ENCODE assay signal across 1 cellular context in genomic region chr19:10228925-10229324, GRCh38.
A peak's percentile ranks its signal among the peaks of the same experiment; 100 is the strongest.
TF ChIP-seq lines count a peak whose summit lies in the region.

No MANE protein-coding gene starts in this region.

TF ChIP-seq in K562, 482 proteins besides CTCF, POLR2A, EP300 and RAD21:
- peak; percentile 35; the same call in 1 of the 2 replicates for TF ChIP-seq PKNOX1 (IDR thresholded peaks at IDR 0.05)
- peak; percentile 77 for TF ChIP-seq ZFP36 (IDR thresholded peaks at IDR 0.05; ENCODE audit: low read depth, low read length, partially characterized antibody)
- TF ChIP-seq NKRF (IDR thresholded peaks at IDR 0.05; ENCODE audit: borderline replicate concordance) = no peak
- TF ChIP-seq SAP30 (IDR thresholded peaks at IDR 0.05; ENCODE audit: borderline replicate concordance, insufficient read depth, low read depth, low read length, poor library complexity, severe bottlenecking) = no peak
- TF ChIP-seq STAT6 (CRISPR knock-in tag; IDR thresholded peaks at IDR 0.05) = no peak
- no peak for TF ChIP-seq ATF1 (CRISPR knock-in tag; IDR thresholded peaks at IDR 0.05)
- TF ChIP-seq ATF1 (tag; IDR thresholded peaks at IDR 0.05) = 0 out of 2 replicates have a peak, but pooled peaks have one; percentile 9
- TF ChIP-seq MAX (CRISPR knock-in tag; IDR thresholded peaks at IDR 0.05) = 0 out of 2 replicates have a peak, but pooled peaks have one; percentile 4
- TF ChIP-seq ELF4 (CRISPR knock-in tag; IDR thresholded peaks at IDR 0.05) = no peak
- no peak for TF ChIP-seq ZNF124 (CRISPR knock-in tag; IDR thresholded peaks at IDR 0.05)
- TF ChIP-seq MBD2 (IDR thresholded peaks at IDR 0.05; ENCODE audit: borderline replicate concordance, low read depth) = no peak
- TF ChIP-seq ZNF134 (CRISPR knock-in tag; conservative IDR thresholded peaks at IDR 0.05) = no peak
- TF ChIP-seq ATF3 (IDR thresholded peaks at IDR 0.05) = no peak
- no peak for TF ChIP-seq ATF3 (CRISPR knock-in tag; conservative IDR thresholded peaks at IDR 0.05)
- TF ChIP-seq YY1 (IDR thresholded peaks at IDR 0.05; ENCODE audit: borderline replicate concordance in 1 of 3, control insufficient read depth in 1 of 3, extremely low read depth in 1 of 3, insufficient read depth in 3 of 3, insufficient read length in 1 of 3, insufficient replicate concordance in 2 of 3, low read depth in 1 of 3, low read length in 2 of 3) = peak in 1 of 3 experiments; percentile 42
- 0 out of 2 replicates have a peak, but pooled peaks have one; percentile 25 for TF ChIP-seq SMC3 (conservative IDR thresholded peaks at IDR 0.05; ENCODE audit: insufficient read depth, low read depth, low read length)
- no peak for TF ChIP-seq ZC3H8 (IDR thresholded peaks at IDR 0.05)
- no peak for TF ChIP-seq NBN (IDR thresholded peaks at IDR 0.05; ENCODE audit: low read depth)
- no peak for TF ChIP-seq XRCC3 (IDR thresholded peaks at IDR 0.05)
- no peak for TF ChIP-seq ZNF23 (CRISPR knock-in tag; IDR thresholded peaks at IDR 0.05)
- TF ChIP-seq TCF7L2 (IDR thresholded peaks at IDR 0.05; ENCODE audit: low read depth, low read length) = no peak
- no peak for TF ChIP-seq CBFA2T2 (conservative IDR thresholded peaks at IDR 0.05)
- TF ChIP-seq PRDM10 (IDR thresholded peaks at IDR 0.05; ENCODE audit: partially characterized antibody) = peak; percentile 15
- no peak for TF ChIP-seq XRCC4 (IDR thresholded peaks at IDR 0.05; ENCODE audit: extremely low read depth, insufficient read depth, insufficient read length)
- no peak for TF ChIP-seq HOXB6 (CRISPR knock-in tag; IDR thresholded peaks at IDR 0.05; ENCODE audit: borderline replicate concordance)
- no peak for TF ChIP-seq HMG20A (CRISPR knock-in tag; conservative IDR thresholded peaks at IDR 0.05)
- TF ChIP-seq ZBTB1 (CRISPR knock-in tag; IDR thresholded peaks at IDR 0.05; ENCODE audit: borderline replicate concordance, low read depth) = no peak
- TF ChIP-seq SMARCA5 (IDR thresholded peaks at IDR 0.05) = 0 out of 2 replicates have a peak, but pooled peaks have one; percentile 30
- TF ChIP-seq E2F1 (CRISPR knock-in tag; IDR thresholded peaks at IDR 0.05) = no peak
- no peak for TF ChIP-seq JUN (IDR thresholded peaks at IDR 0.05; ENCODE audit: borderline replicate concordance, low read depth, low read length)
- no peak for TF ChIP-seq JUN (CRISPR knock-in tag; IDR thresholded peaks at IDR 0.05; ENCODE audit: borderline replicate concordance)
- no peak for TF ChIP-seq CCAR2 (IDR thresholded peaks at IDR 0.05; ENCODE audit: low read depth, low read length)
- TF ChIP-seq DEAF1 (CRISPR knock-in tag; IDR thresholded peaks at IDR 0.05) = peak; percentile 49; the same call in 1 of the 2 replicates
- no peak for TF ChIP-seq ZNF274 (IDR thresholded peaks at IDR 0.05; ENCODE audit: borderline replicate concordance, low read depth, low read length)
- TF ChIP-seq SMARCB1 (IDR thresholded peaks at IDR 0.05; ENCODE audit: insufficient read length, low read depth) = no peak
- TF ChIP-seq KDM1A (IDR thresholded peaks at IDR 0.05) = 0 out of 4 replicates have a peak, but pooled peaks of 1 of the 2 experiments have one; percentile 34
- no peak for TF ChIP-seq CXXC5 (CRISPR knock-in tag; IDR thresholded peaks at IDR 0.05)
- TF ChIP-seq CREB5 (CRISPR knock-in tag; IDR thresholded peaks at IDR 0.05) = no peak
- TF ChIP-seq BCOR (IDR thresholded peaks at IDR 0.05) = peak; percentile 76
- TF ChIP-seq MAZ (CRISPR knock-in tag; conservative IDR thresholded peaks at IDR 0.05 in 1 of 2, IDR thresholded peaks at IDR 0.05 in 1 of 2) = 0 out of 4 replicates have a peak, but pooled peaks of 1 of the 2 experiments have one; percentile 36
- TF ChIP-seq GTF2E2 (tag; IDR thresholded peaks at IDR 0.05) = no peak
- TF ChIP-seq KLF13 (tag; IDR thresholded peaks at IDR 0.05; ENCODE audit: borderline replicate concordance, low read depth) = no peak
TF ChIP-seq in K562: peak in this region for 12.
